15 cellular contexts compared by ENCODE assay signal in the genomic region with DNA sequence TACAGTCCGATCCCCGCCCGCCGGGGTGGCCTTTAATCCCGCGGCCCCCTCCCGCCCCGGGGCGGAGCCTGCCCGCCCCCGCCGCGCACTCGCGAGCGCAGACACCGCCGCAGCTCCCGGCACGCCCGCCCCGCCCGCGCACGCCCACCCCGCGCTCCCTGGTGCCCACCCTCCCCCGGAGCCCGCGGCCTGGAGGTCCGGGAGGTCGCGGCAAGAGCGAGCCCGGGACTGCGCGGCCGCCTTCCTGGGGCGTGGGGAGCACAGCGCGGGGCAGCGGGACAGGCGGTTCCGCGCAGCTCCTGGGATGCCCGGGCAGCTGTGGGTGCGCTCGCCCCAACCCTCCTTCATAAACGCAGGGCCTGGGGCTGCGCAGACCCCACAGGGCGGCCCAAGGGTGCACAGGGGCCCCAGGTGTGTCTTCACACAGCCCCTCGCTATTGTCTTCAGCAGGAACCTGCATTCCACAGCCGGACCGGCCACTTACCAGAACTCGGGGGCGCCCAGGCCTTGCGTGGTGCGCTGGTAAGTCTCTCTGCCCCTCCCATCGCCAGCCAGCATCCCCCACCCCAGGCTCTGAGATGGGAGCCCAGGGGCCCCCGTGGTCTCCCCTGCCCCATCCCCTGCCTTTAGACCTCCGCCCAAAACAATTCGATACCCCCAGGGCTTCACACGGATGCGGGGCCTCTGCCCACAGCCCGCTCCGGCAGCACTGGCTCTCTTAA. TPM values are rescaled to one million over a fixed set of nuclear protein-coding genes. Genes with fewer than 3 reads are reported as not detected.
A peak's percentile ranks its signal among the peaks of the same experiment; 100 is the strongest.
DNase-seq lines count a peak whose midpoint lies in the region; ATAC-seq, FAIRE-seq and TF ChIP-seq lines count a peak whose summit lies in the region.
"Had no signal": no experiment of that assay in that cellular context is flagged by ENCODE, and none has a peak within 500 bp of the region (broad histone marks: within the 10 kb centered on the region; RNA-seq: fewer than 3 reads in every experiment).

A gene (minus strand): TSS at position 8 of the 722 bp plus-strand sequence.

- H3K36me3 Mint-ChIP-seq in naive B cell = peaks cover 0 to 8% of the 10 kb centered on the region in 2 donors

- no peaks in the 10 kb centered on the region for H3F3A ChIP-seq in SK-N-SH (replicated peaks; ENCODE audit: insufficient read depth)

- H3K36me3 ChIP-seq in heart right ventricle (no peaks in the 10 kb centered on the region), colonic mucosa (no peaks in the 10 kb centered on the region), upper lobe of right lung (no peaks in the 10 kb centered on the region), SK-N-SH (replicated peaks in 1 of 2; ENCODE audit: control insufficient read depth in 1 of 2, insufficient read depth in 2 of 2, low read length in 1 of 2) (no peaks in the 10 kb centered on the region)
- H3K36me3 ChIP-seq: BE2C, gastrocnemius medialis had no signal

- no peak for ATAC-seq in heart right ventricle
- no peak for ATAC-seq in left cardiac atrium
- ATAC-seq in naive B cell (ENCODE audit: low read depth in 2 of 2) = no peak
- ATAC-seq in upper lobe of right lung = no peak
- ATAC-seq: gastrocnemius medialis, K562 had no signal

- peak within 1 kb of the TSS; percentile 31 to 50 for H3K9ac ChIP-seq in colonic mucosa (ENCODE audit: low read depth in 2 of 2, low read length in 2 of 2)
- no peak within 1 kb of the TSS for H3K9ac ChIP-seq in SK-N-SH

- no peak within 1 kb of the TSS for H3K27ac Mint-ChIP-seq in naive B cell

- H3K9me3 ChIP-seq in heart right ventricle (no peaks in the 10 kb centered on the region), colonic mucosa (no peaks in the 10 kb centered on the region), upper lobe of right lung (no peaks in the 10 kb centered on the region), SK-N-SH (no peaks in the 10 kb centered on the region)
- H3K9me3 ChIP-seq: BE2C, gastrocnemius medialis had no signal

- DNase-seq in heart right ventricle (peak in 1 of 2 donors; percentile 1), left cardiac atrium (no peak), colonic mucosa (no peak), naive B cell (no peak), upper lobe of right lung (no peak), SK-N-SH (no peak), GM19239 (ENCODE audit: insufficient read length, low spot score) (no peak), SIG-M5 (lab: John Stamatoyannopoulos, UW) (no peak)
- DNase-seq: activated T-cell treated with anti-CD3 and anti-CD28 coated beads, Interleukin-2, amount 50 U/mL, for 48 hours; BE2C; cortex of kidney; gastrocnemius medialis; GOT3; NCI-H2081 treated with DMSO at 0.1 percent for 48 hours had no signal

- intact Hi-C loops in heart right ventricle (cut with DNase I) = no loop called here
- intact Hi-C loops in left cardiac atrium (cut with DNase I) = no loop called here
- intact Hi-C loops in colonic mucosa (cut with DNase I) = no loop called here
- intact Hi-C loops in upper lobe of right lung (cut with DNase I) = no loop called here

- 5 to 9% methylated on average over 35 to 66 of the region's 66 CpGs for WGBS in heart right ventricle, 2 donors
- 8% methylated on average over 7 of the region's 66 CpGs for WGBS in SK-N-SH (ENCODE audit: low lambda C conversion rate)

- no peak for TF ChIP-seq CTCF in heart right ventricle (IDR thresholded peaks at IDR 0.05)
- no peak for TF ChIP-seq CTCF in colonic mucosa (IDR thresholded peaks at IDR 0.05)
- TF ChIP-seq CTCF in upper lobe of right lung (IDR thresholded peaks at IDR 0.05) = no peak
- no peak for TF ChIP-seq CTCF in SK-N-SH (IDR thresholded peaks at IDR 0.05)

- peaks cover 21 to 100% (median 98%) of the 10 kb centered on the region in 7 donors for H3K27me3 ChIP-seq in heart right ventricle
- H3K27me3 ChIP-seq in colonic mucosa = peaks cover 64% of the 10 kb centered on the region
- peaks cover 89% of the 10 kb centered on the region for H3K27me3 ChIP-seq in upper lobe of right lung
- peaks cover 67% of the 10 kb centered on the region for H3K27me3 ChIP-seq in SK-N-SH (ENCODE audit: insufficient read depth)

- H3K4me3 ChIP-seq in heart right ventricle = peak within 1 kb of the TSS in 8 of 10 donors; percentile 10 to 36 (median 24)
- H3K4me3 ChIP-seq in colonic mucosa = peak within 1 kb of the TSS; percentile 22
- H3K4me3 ChIP-seq in upper lobe of right lung = peak within 1 kb of the TSS; percentile 16
- no peak within 1 kb of the TSS for H3K4me3 ChIP-seq in SK-N-SH (ENCODE audit: low read depth in 2 of 2, low read length in 1 of 2)
- H3K4me3 ChIP-seq: K562 had no signal

- peak within 1 kb of the TSS; percentile 15 to 84 (median 72) for H3K4me3 Mint-ChIP-seq in naive B cell

- no peak within 1 kb of the TSS for H2AFZ ChIP-seq in SK-N-SH (ENCODE audit: low read depth)

- peaks cover 49 to 76% (median 68%) of the 10 kb centered on the region in 3 donors for H3K27me3 Mint-ChIP-seq in naive B cell

- H3K9me3 Mint-ChIP-seq in naive B cell = peaks cover 0 to 3% (median 0%) of the 10 kb centered on the region in 7 donors

- H3K4me2 ChIP-seq in SK-N-SH = no peak within 1 kb of the TSS

- H3K79me2 ChIP-seq in SK-N-SH (ENCODE audit: insufficient read depth) = no peaks in the 10 kb centered on the region

- no peaks in the 10 kb centered on the region for H3K9me2 ChIP-seq in SK-N-SH

- peaks cover 0 to 18% (median 8%) of the 10 kb centered on the region in 9 donors for H3K4me1 ChIP-seq in heart right ventricle
- peaks cover 4% of the 10 kb centered on the region for H3K4me1 ChIP-seq in colonic mucosa
- H3K4me1 ChIP-seq in upper lobe of right lung = peaks cover 5% of the 10 kb centered on the region
- H3K4me1 ChIP-seq in SK-N-SH (ENCODE audit: control insufficient read depth in 1 of 2, insufficient read depth in 2 of 2, low read depth in 1 of 2, low read length in 1 of 2) = no peaks in the 10 kb centered on the region
- H3K4me1 ChIP-seq: BE2C, gastrocnemius medialis had no signal

- no peak within 1 kb of the TSS for H3K27ac ChIP-seq in heart right ventricle
- no peak within 1 kb of the TSS for H3K27ac ChIP-seq in colonic mucosa
- H3K27ac ChIP-seq in upper lobe of right lung = no peak within 1 kb of the TSS
- H3K27ac ChIP-seq in SK-N-SH (ENCODE audit: low read depth in 2 of 2, low read length in 1 of 2) = no peak within 1 kb of the TSS
- H3K27ac ChIP-seq: gastrocnemius medialis had no signal

- no peak for TF ChIP-seq RAD21 in SK-N-SH (IDR thresholded peaks at IDR 0.05; ENCODE audit: low read length)

- TF ChIP-seq EP300 in SK-N-SH (IDR thresholded peaks at IDR 0.05; ENCODE audit: borderline replicate concordance in 1 of 2, low read depth in 1 of 2, low read length in 1 of 2) = no peak

- CTCF ChIA-PET in SK-N-SH (lab: Yijun Ruan, JAX) = interaction anchor here (1.3 kb wide), 1 partner anchor 14 kb away, joined by 4 read pairs; no protein-coding TSS in a partner anchor

- FAIRE-seq in GM19239 (lab: Jason Lieb, UNC) = no peak
- FAIRE-seq: K562 had no signal

- POLR2A ChIA-PET in SK-N-SH (lab: Yijun Ruan, JAX) = no interaction called here

- 0 out of 2 replicates have a peak, but pooled peaks cover 2% of the 10 kb centered on the region for H4K20me1 ChIP-seq in SK-N-SH (ENCODE audit: insufficient read depth)

- peaks cover 25 to 42% (median 41%) of the 10 kb centered on the region in 3 donors for H3K4me1 Mint-ChIP-seq in naive B cell

TF ChIP-seq in SK-N-SH, 30 proteins besides CTCF, POLR2A, EP300 and RAD21 (continues in another document):
- TF ChIP-seq, protein P1, sequence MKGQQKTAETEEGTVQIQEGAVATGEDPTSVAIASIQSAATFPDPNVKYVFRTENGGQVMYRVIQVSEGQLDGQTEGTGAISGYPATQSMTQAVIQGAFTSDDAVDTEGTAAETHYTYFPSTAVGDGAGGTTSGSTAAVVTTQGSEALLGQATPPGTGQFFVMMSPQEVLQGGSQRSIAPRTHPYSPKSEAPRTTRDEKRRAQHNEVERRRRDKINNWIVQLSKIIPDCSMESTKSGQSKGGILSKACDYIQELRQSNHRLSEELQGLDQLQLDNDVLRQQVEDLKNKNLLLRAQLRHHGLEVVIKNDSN (IDR thresholded peaks at IDR 0.05; ENCODE audit: borderline replicate concordance, low read depth) = no peak
- TF ChIP-seq NFIC (IDR thresholded peaks at IDR 0.05; ENCODE audit: borderline replicate concordance) (no peak), ELF1 (IDR thresholded peaks at IDR 0.05) (no peak), JUND (IDR thresholded peaks at IDR 0.05) (no peak), FOXM1 (IDR thresholded peaks at IDR 0.05; ENCODE audit: low read depth) (no peak), CHD2 (IDR thresholded peaks at IDR 0.05; ENCODE audit: low read length, partially characterized antibody) (no peak), RFX5 (IDR thresholded peaks at IDR 0.05; ENCODE audit: low read length) (no peak), POLR2AphosphoS5 (IDR thresholded peaks at IDR 0.05; ENCODE audit: low read depth, low read length) (no peak), FOSL2 (IDR thresholded peaks at IDR 0.05; ENCODE audit: borderline replicate concordance, low read depth) (no peak)
- TF ChIP-seq, protein P2, sequence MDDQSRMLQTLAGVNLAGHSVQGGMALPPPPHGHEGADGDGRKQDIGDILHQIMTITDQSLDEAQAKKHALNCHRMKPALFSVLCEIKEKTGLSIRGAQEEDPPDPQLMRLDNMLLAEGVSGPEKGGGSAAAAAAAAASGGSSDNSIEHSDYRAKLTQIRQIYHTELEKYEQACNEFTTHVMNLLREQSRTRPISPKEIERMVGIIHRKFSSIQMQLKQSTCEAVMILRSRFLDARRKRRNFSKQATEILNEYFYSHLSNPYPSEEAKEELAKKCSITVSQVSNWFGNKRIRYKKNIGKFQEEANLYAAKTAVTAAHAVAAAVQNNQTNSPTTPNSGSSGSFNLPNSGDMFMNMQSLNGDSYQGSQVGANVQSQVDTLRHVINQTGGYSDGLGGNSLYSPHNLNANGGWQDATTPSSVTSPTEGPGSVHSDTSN (IDR thresholded peaks at IDR 0.05) = no peak

RNA-seq across cellular contexts. Expression of the gene that starts here (rescaled TPM):
- total RNA-seq in heart right ventricle (1 to 10 TPM in 7 of 10 donors, under 1 TPM in 3; 0.53 to 1.5 (median 1.1) TPM), left cardiac atrium (under 1 TPM; 0.77 to 0.99 TPM), colonic mucosa (10 to 100 TPM; 70.0 to 78.8 TPM), upper lobe of right lung (1.0 TPM)
- polyA plus RNA-seq in heart right ventricle (under 1 TPM; 0.59 to 0.64 TPM), naive B cell (ENCODE audit: low read depth in 6 of 6) (1 to 10 TPM in 5 of 6 donors, under 1 TPM in 1; 0.84 to 2.1 (median 1.6) TPM), SK-N-SH (2012; rRNA removed) (1.9 and 2.1 TPM in 2 replicates)
- polyA plus RNA-seq in SK-N-SH (2012; cell fraction: cytosol; rRNA removed) = 1.2 and 2.0 TPM in 2 replicates
- 1.8 and 2.3 TPM in 2 replicates for polyA plus RNA-seq in SK-N-SH (2012; cell fraction: nucleus; rRNA removed)

Comparison
In these comparisons a context has a peak if more than half of its experiments do, and no peak if none do; other contexts are left out.
1. RNA of the gene that starts here (total RNA-seq): 70.0 to 78.8 TPM in colonic mucosa; 0.53 to 1.5 TPM in heart right ventricle, 1.0 TPM in upper lobe of right lung (single experiment) and 0.77 to 0.99 TPM in left cardiac atrium; every median in the first group is over 10 times any median in the second.
2. H3K4me3 ChIP-seq: peak in heart right ventricle (8 of 10), colonic mucosa (single experiment) and upper lobe of right lung (single experiment); none in SK-N-SH (0 of 2).